9 cellular contexts compared by ENCODE assay signal in the genomic region with DNA sequence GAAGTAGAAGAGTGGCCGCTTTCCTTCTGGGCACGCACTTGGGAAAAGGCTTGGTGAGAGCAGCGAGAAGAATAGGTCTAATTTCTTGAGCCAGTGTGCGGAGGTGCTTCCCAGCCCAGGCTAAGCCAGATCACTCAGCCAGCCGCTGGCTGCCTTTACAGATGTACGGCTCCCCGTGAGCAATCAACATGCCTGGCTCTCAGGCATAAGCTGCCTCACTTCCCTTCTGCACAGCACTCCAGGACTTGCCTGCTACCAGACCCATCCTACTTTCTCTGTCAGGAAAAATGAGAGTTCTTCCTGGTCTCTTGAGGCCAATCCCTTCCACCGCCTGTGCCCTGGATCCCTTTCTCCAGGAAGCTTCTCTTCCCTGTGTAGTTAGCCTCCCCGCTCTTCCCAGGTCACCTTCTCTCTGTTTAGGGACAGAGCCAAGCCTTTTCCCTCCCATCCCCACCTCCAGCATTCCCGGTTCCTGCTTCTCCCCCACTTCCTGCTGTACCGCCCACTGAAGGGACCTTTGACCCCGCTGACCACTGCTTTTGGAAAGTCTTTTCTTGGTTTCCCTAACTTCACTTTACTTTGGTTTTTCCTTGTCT. TPM values are rescaled to one million over a fixed set of nuclear protein-coding genes. Genes with fewer than 3 reads are reported as not detected.
A peak's percentile ranks its signal among the peaks of the same experiment; 100 is the strongest.
DNase-seq lines count a peak whose midpoint lies in the region; ATAC-seq, FAIRE-seq and TF ChIP-seq lines count a peak whose summit lies in the region.
"Had no signal": no experiment of that assay in that cellular context is flagged by ENCODE, and none has a peak within 500 bp of the region (broad histone marks: within the 10 kb centered on the region; RNA-seq: fewer than 3 reads in every experiment).

No MANE protein-coding gene starts in this region.

- no peaks in the 10 kb centered on the region for H3K9me3 Mint-ChIP-seq in activated naive CD4-positive, alpha-beta T cell treated with anti-CD3 and anti-CD28 coated beads, Interleukin-2, amount 50 U/mL, for 72 hours

- H3K27ac ChIP-seq in left ventricle myocardium inferior (replicated peaks) (peak overlapping the region; percentile 58), left lung (peak overlapping the region; percentile 94 to 95), aorta (ENCODE audit: low read depth in 1 of 2, low read length in 2 of 2) (no peak overlapping the region)
- H3K27ac ChIP-seq: SJSA1 had no signal

- H3K4me1 ChIP-seq in left ventricle myocardium inferior: peaks cover 26% of the 10 kb centered on the region
- H3K4me1 ChIP-seq in left lung: peaks cover 27 to 43% of the 10 kb centered on the region in 2 donors
- no peaks in the 10 kb centered on the region for H3K4me1 ChIP-seq in aorta (ENCODE audit: control insufficient read depth in 1 of 2, insufficient read depth in 2 of 2, low read length in 2 of 2)
- H3K4me1 ChIP-seq: SJSA1 had no signal

- H3K9me3 ChIP-seq in left ventricle myocardium inferior (replicated peaks): no peaks in the 10 kb centered on the region
- H3K9me3 ChIP-seq in left lung: no peaks in the 10 kb centered on the region
- H3K9me3 ChIP-seq in aorta (ENCODE audit: control insufficient read depth, low read length): no peaks in the 10 kb centered on the region
- H3K9me3 ChIP-seq: SJSA1 had no signal

- no peak for FAIRE-seq in GM19239 (lab: Jason Lieb, UNC)

- H3K27me3 ChIP-seq in left ventricle myocardium inferior (ENCODE audit: low read depth) (peaks cover 23% of the 10 kb centered on the region), left lung (peaks cover 0 to 14% of the 10 kb centered on the region in 2 donors), aorta (ENCODE audit: control insufficient read depth in 1 of 2, insufficient read depth in 2 of 2, low read length in 1 of 2) (no peaks in the 10 kb centered on the region)
- H3K27me3 ChIP-seq: SJSA1 had no signal

- WGBS in aorta, 2 donors: 92% methylated on average over 12 of the region's 12 CpGs

- peak overlapping the region; percentile 74 for H3K4me3 ChIP-seq in left ventricle myocardium inferior
- peak overlapping the region in 1 of 2 donors; percentile 57 for H3K4me3 ChIP-seq in left lung
- no peak overlapping the region for H3K4me3 ChIP-seq in aorta (ENCODE audit: low read length in 2 of 2)
- H3K4me3 ChIP-seq: SJSA1 had no signal

- peak overlapping the region; percentile 98 to 100 for H3K27ac Mint-ChIP-seq in activated naive CD4-positive, alpha-beta T cell treated with anti-CD3 and anti-CD28 coated beads, Interleukin-2, amount 50 U/mL, for 72 hours

- intact Hi-C loops in left ventricle myocardium inferior (cut with micrococcal nuclease) (no loop called here), left ventricle myocardium superior (cut with micrococcal nuclease) (no loop called here), left lung (cut with DNase I) (no loop called here), aorta (cut with DNase I) (no loop called here)

- peaks cover 33 to 43% of the 10 kb centered on the region in 2 donors for H3K36me3 Mint-ChIP-seq in activated naive CD4-positive, alpha-beta T cell treated with anti-CD3 and anti-CD28 coated beads, Interleukin-2, amount 50 U/mL, for 72 hours

- H3K36me3 ChIP-seq in left ventricle myocardium inferior (peaks cover 5% of the 10 kb centered on the region), left lung (peaks cover 0 to 26% of the 10 kb centered on the region in 2 donors), aorta (ENCODE audit: control insufficient read depth in 1 of 2, insufficient read depth in 2 of 2, low read length in 1 of 2) (no peaks in the 10 kb centered on the region)
- H3K36me3 ChIP-seq: SJSA1 had no signal

- DNase-seq in left ventricle myocardium inferior: no peak
- no peak for DNase-seq in left ventricle myocardium superior
- DNase-seq in activated naive CD4-positive, alpha-beta T cell treated with anti-CD3 and anti-CD28 coated beads, Interleukin-2, amount 50 U/mL, for 72 hours (ENCODE audit: low spot score in 2 of 2): no peak
- no peak for DNase-seq in left lung
- no peak for DNase-seq in aorta
- DNase-seq in GM19239 (ENCODE audit: insufficient read length, low spot score): no peak
- DNase-seq in NCI-H1436 (lab: John Stamatoyannopoulos, UW): no peak

- ATAC-seq in left ventricle myocardium superior: no peak
- no peak for ATAC-seq in activated naive CD4-positive, alpha-beta T cell treated with anti-CD3 and anti-CD28 coated beads, Interleukin-2, amount 50 U/mL, for 72 hours
- ATAC-seq in left lung: peak; percentile 39
- peak; percentile 22 for ATAC-seq in aorta (ENCODE audit: low FRiP score)
- ATAC-seq in activated CD4-positive, CD25-positive, alpha-beta regulatory T cell treated with anti-CD3 and anti-CD28 coated beads, Interleukin-2, amount 50 U/mL, for 24 hours: no peak

- TF ChIP-seq CTCF in left ventricle myocardium inferior (IDR thresholded peaks at IDR 0.05; ENCODE audit: borderline replicate concordance) (no peak), left lung (IDR thresholded peaks at IDR 0.05) (no peak)

RNA-seq across cellular contexts. Expression of gene ACTR3C, which starts 1.1 kb away (rescaled TPM):
- total RNA-seq in left ventricle myocardium inferior: 5.1 TPM
- 4.0 TPM for total RNA-seq in left ventricle myocardium superior
- total RNA-seq in activated naive CD4-positive, alpha-beta T cell treated with anti-CD3 and anti-CD28 coated beads, Interleukin-2, amount 50 U/mL, for 72 hours: 1 to 10 TPM; 2.3 to 5.8 TPM
- 10 to 100 TPM; 24.0 to 25.1 TPM for total RNA-seq in left lung
- total RNA-seq in aorta: 1 to 10 TPM; 1.2 to 5.2 TPM
- polyA plus RNA-seq in aorta: under 1 TPM in 1 of 2 donors, not detected in 1; 0.75 TPM
- total RNA-seq: SJSA1 had no signal

RNA-seq across cellular contexts. Expression of gene LRRC61, which starts 1.3 kb away (rescaled TPM):
- total RNA-seq in left ventricle myocardium inferior (4.3 TPM), left ventricle myocardium superior (3.7 TPM), left lung (10 to 100 TPM in 1 of 2 donors, 1 to 10 TPM in 1; 9.0 to 15.8 TPM), aorta (1 to 10 TPM; 2.5 to 2.6 TPM)
- 10 to 100 TPM; 10.8 to 22.3 TPM for total RNA-seq in activated naive CD4-positive, alpha-beta T cell treated with anti-CD3 and anti-CD28 coated beads, Interleukin-2, amount 50 U/mL, for 72 hours
- 1 to 10 TPM in 1 of 2 donors, under 1 TPM in 1; 0.15 to 2.6 TPM for polyA plus RNA-seq in aorta
- total RNA-seq: SJSA1 had no signal

RNA-seq across cellular contexts. Expression of gene RARRES2, which starts 17.0 kb away (rescaled TPM):
- total RNA-seq in left ventricle myocardium inferior (17.6 TPM), left ventricle myocardium superior (18.7 TPM), left lung (100 to 1,000 TPM; 133 to 162 TPM), aorta (100 to 1,000 TPM in 1 of 2 donors, 10 to 100 TPM in 1; 73.1 to 121 TPM)
- under 1 TPM in 1 of 2 donors, not detected in 1; 0.12 TPM for total RNA-seq in activated naive CD4-positive, alpha-beta T cell treated with anti-CD3 and anti-CD28 coated beads, Interleukin-2, amount 50 U/mL, for 72 hours
- polyA plus RNA-seq in aorta: 100 to 1,000 TPM in 1 of 2 donors, 10 to 100 TPM in 1; 65.9 to 198 TPM
- total RNA-seq: SJSA1 had no signal

RNA-seq across cellular contexts. Expression of gene REPIN1, which starts 44.2 kb away (rescaled TPM):
- total RNA-seq in left ventricle myocardium inferior (110 TPM), left ventricle myocardium superior (131 TPM), left lung (100 to 1,000 TPM in 1 of 2 donors, 10 to 100 TPM in 1; 81.4 to 110 TPM), aorta (10 to 100 TPM; 52.0 to 56.7 TPM)
- 10 to 100 TPM; 57.1 to 77.4 TPM for total RNA-seq in activated naive CD4-positive, alpha-beta T cell treated with anti-CD3 and anti-CD28 coated beads, Interleukin-2, amount 50 U/mL, for 72 hours
- 10 to 100 TPM; 19.7 to 44.9 TPM for polyA plus RNA-seq in aorta

RNA-seq across cellular contexts. Expression of gene ZNF775, which starts 54.7 kb away (rescaled TPM):
- total RNA-seq in left ventricle myocardium inferior: 3.1 TPM
- total RNA-seq in left ventricle myocardium superior: 3.0 TPM
- 1 to 10 TPM; 4.4 to 5.0 TPM for total RNA-seq in activated naive CD4-positive, alpha-beta T cell treated with anti-CD3 and anti-CD28 coated beads, Interleukin-2, amount 50 U/mL, for 72 hours
- 1 to 10 TPM; 5.2 to 5.6 TPM for total RNA-seq in left lung
- total RNA-seq in aorta: 1 to 10 TPM; 3.1 to 6.4 TPM
- 1 to 10 TPM; 1.9 to 3.5 TPM for polyA plus RNA-seq in aorta

Comparison
In these comparisons a context has a peak if more than half of its experiments do, and no peak if none do; other contexts are left out.
1. H3K27ac ChIP-seq: peak in left ventricle myocardium inferior (single experiment) and left lung (2 of 2); none in aorta (0 of 2).
2. ATAC-seq: peak in left lung (single experiment) and aorta (single experiment); none in left ventricle myocardium superior (single experiment), activated naive CD4-positive, alpha-beta T cell treated with anti-CD3 and anti-CD28 coated beads, Interleukin-2, amount 50 U/mL, for 72 hours (0 of 2) and activated CD4-positive, CD25-positive, alpha-beta regulatory T cell treated with anti-CD3 and anti-CD28 coated beads, Interleukin-2, amount 50 U/mL, for 24 hours (0 of 2).
3. RNA of gene RARRES2, which starts 17.0 kb away (total RNA-seq): 133 to 162 TPM in left lung, 73.1 to 121 TPM in aorta, 18.7 TPM in left ventricle myocardium superior (single experiment) and 17.6 TPM in left ventricle myocardium inferior (single experiment); 0.12 TPM in activated naive CD4-positive, alpha-beta T cell treated with anti-CD3 and anti-CD28 coated beads, Interleukin-2, amount 50 U/mL, for 72 hours; every median in the first group is over 10 times any median in the second.